Comparison of ENCODE assay signal across 25 cellular contexts in genomic region chr20:23509580-23509913, GRCh38. TPM values are rescaled to one million over a fixed set of nuclear protein-coding genes. Genes with fewer than 3 reads are reported as not detected.
DNase-seq lines count a peak whose midpoint lies in the region; ATAC-seq, FAIRE-seq and TF ChIP-seq lines count a peak whose summit lies in the region.
"Had no signal": no experiment of that assay in that cellular context is flagged by ENCODE, and none has a peak within 500 bp of the region (broad histone marks: within the 10 kb centered on the region; RNA-seq: fewer than 3 reads in every experiment).

No MANE protein-coding gene starts in this region.

- no peak overlapping the region for H3K4me2 ChIP-seq in H1 (ENCODE audit: insufficient read depth in 1 of 2, low read depth in 2 of 2, low read length in 2 of 2)
- peak overlapping the region; percentile 27 for H3K4me2 ChIP-seq in neural progenitor cell

- peak overlapping the region; percentile 98 for H2BK15ac ChIP-seq in H1 (ENCODE audit: low read length)

- H3K23me2 ChIP-seq in H1 (ENCODE audit: low read depth, low read length) = no peaks in the 10 kb centered on the region

- H4K20me1 ChIP-seq in H1 (replicated peaks in 1 of 2; ENCODE audit: control insufficient read depth in 1 of 2, insufficient read depth in 2 of 2, low read length in 2 of 2) (no peaks in the 10 kb centered on the region), neural progenitor cell (ENCODE audit: low read depth) (no peaks in the 10 kb centered on the region)

- no peak for FAIRE-seq in H1 (lab: Jason Lieb, UNC)
- FAIRE-seq: A204.1, G401.6, GM12892, GM18507 had no signal

- H2BK120ac ChIP-seq in H1 (replicated peaks; ENCODE audit: low read depth, low read length) = no peak overlapping the region

- peaks cover 1% of the 10 kb centered on the region for H3K9me3 Mint-ChIP-seq in neural progenitor cell
- H3K9me3 Mint-ChIP-seq: CD4-positive, CD25-positive, alpha-beta regulatory T cell; CD8-positive, alpha-beta memory T cell had no signal

- H3K36me3 Mint-ChIP-seq in neural progenitor cell = no peaks in the 10 kb centered on the region
- H3K36me3 Mint-ChIP-seq: CD4-positive, CD25-positive, alpha-beta regulatory T cell; CD8-positive, alpha-beta memory T cell had no signal

- H3K79me2 ChIP-seq in H1 (ENCODE audit: control insufficient read depth in 1 of 2, insufficient read depth in 2 of 2, low read length in 2 of 2) (no peaks in the 10 kb centered on the region), neural progenitor cell (ENCODE audit: low read depth) (no peaks in the 10 kb centered on the region)

- H3K4me1 Mint-ChIP-seq in neural progenitor cell = peaks cover 35% of the 10 kb centered on the region
- H3K4me1 Mint-ChIP-seq: CD4-positive, CD25-positive, alpha-beta regulatory T cell; CD8-positive, alpha-beta memory T cell had no signal

- TF ChIP-seq CTCF in H1 (IDR thresholded peaks at IDR 0.05; ENCODE audit: control extremely low read depth in 1 of 3, insufficient read depth in 1 of 3, low read depth in 1 of 3, low read length in 3 of 3) (no peak), fibroblast of mammary gland (conservative IDR thresholded peaks at IDR 0.05; ENCODE audit: control insufficient read depth, insufficient read depth, low read depth, low read length) (no peak), neural progenitor cell (IDR thresholded peaks at IDR 0.05) (no peak)

- 91% methylated on average over 5 of the region's 5 CpGs; no CpG with 5 or more reads in 1 of the 2 experiments for WGBS in H1 (ENCODE audit: extremely low coverage in 1 of 2, insufficient coverage in 1 of 2, insufficient read length in 1 of 2, insufficient replicate concordance in 2 of 2, low coverage in 1 of 2, low lambda C conversion rate in 2 of 2, missing lambda C conversion rate in 1 of 2), 2 experiments

- no peaks in the 10 kb centered on the region for H3K36me3 ChIP-seq in H1 (ENCODE audit: control insufficient read depth in 2 of 4, insufficient read depth in 4 of 4, low read length in 3 of 4)
- H3K36me3 ChIP-seq in neural progenitor cell = no peaks in the 10 kb centered on the region
- H3K36me3 ChIP-seq: BE2C had no signal

- POLR2A ChIA-PET in H1 (lab: Charles Lee; ENCODE audit: partially characterized antibody) = no interaction called here

- H3K27ac ChIP-seq in H1 (ENCODE audit: low read depth, low read length) (no peak overlapping the region), neural progenitor cell (no peak overlapping the region)

- H3K4ac ChIP-seq in H1 (replicated peaks; ENCODE audit: insufficient read length, low read depth, low read length) = no peak overlapping the region

- H2AK5ac ChIP-seq in H1 (ENCODE audit: low read depth, low read length) = peak overlapping the region; percentile 75; the same call in 1 of the 2 replicates

- no peaks in the 10 kb centered on the region for H3F3A ChIP-seq in neural progenitor cell (ENCODE audit: low read depth)

- peak overlapping the region; percentile 48 for H3K27ac Mint-ChIP-seq in neural progenitor cell
- H3K27ac Mint-ChIP-seq: CD4-positive, CD25-positive, alpha-beta regulatory T cell; CD8-positive, alpha-beta memory T cell had no signal

- no peak overlapping the region for H3K23ac ChIP-seq in H1 (ENCODE audit: insufficient read length)

- H3K9me3 ChIP-seq in H1 (ENCODE audit: insufficient read depth in 2 of 2, low read depth in 1 of 2, low read length in 1 of 2) (peaks cover 3 to 5% of the 10 kb centered on the region in 2 experiments; a peak in 2 of 4 replicates), neural progenitor cell (ENCODE audit: low read depth) (no peaks in the 10 kb centered on the region)
- H3K9me3 ChIP-seq: BE2C had no signal

- no peak for DNase-seq in H1 (ENCODE audit: low read depth in 1 of 2, low spot score in 2 of 2)
- peak; percentile 1 for DNase-seq in fibroblast of mammary gland (ENCODE audit: low read depth)
- DNase-seq in neural progenitor cell (ENCODE audit: low spot score) = no peak
- peak; percentile 72 for DNase-seq in renal cortical epithelial cell (ENCODE audit: low read depth)
- DNase-seq in hypothalamus (lab: John Stamatoyannopoulos, UW) = no peak
- DNase-seq in NCI-H1092 (lab: John Stamatoyannopoulos, UW) = no peak
- DNase-seq: ACHN; BE2C; C1 segment of cervical spinal cord; CD4-positive, CD25-positive, alpha-beta regulatory T cell; CD8-positive, alpha-beta memory T cell; COR-L47; DMS 273 treated with DMSO at 0.1 percent for 48 hours; DMS53; DND-41; EL; GOT3; H9 had no signal

- H2BK12ac ChIP-seq in H1 (ENCODE audit: low read depth, low read length) = peak overlapping the region; percentile 98; the same call in 1 of the 2 replicates

- CTCF ChIA-PET in H1 (lab: Charles Lee; ENCODE audit: partially characterized antibody) = interaction anchor here (0.7 to 1.4 kb wide), 6 partner anchors 7 to 68 kb away, joined by 3 to 5 read pairs (median 4); no protein-coding TSS in a partner anchor

- H3K18ac ChIP-seq in H1 (ENCODE audit: extremely low read depth, low read length) = peak overlapping the region; percentile 79; the same call in 1 of the 2 replicates

- H3K4me3 ChIP-seq in H1 (ENCODE audit: extremely low read depth in 1 of 4, insufficient read depth in 2 of 4, low read depth in 3 of 4, low read length in 4 of 4) (no peak overlapping the region), fibroblast of mammary gland (ENCODE audit: control insufficient read depth, low read depth, low read length) (no peak overlapping the region), neural progenitor cell (no peak overlapping the region)

- peak overlapping the region; percentile 67; the same call in 1 of the 2 replicates for H2BK5ac ChIP-seq in H1 (ENCODE audit: low read depth, low read length)

- TF ChIP-seq EP300 in H1 (IDR thresholded peaks at IDR 0.05; ENCODE audit: borderline replicate concordance in 1 of 2, low read depth in 2 of 2, low read length in 2 of 2) = no peak

- H3K27me3 ChIP-seq in H1 (replicated peaks in 1 of 4; ENCODE audit: control insufficient read depth in 3 of 4, extremely low read depth in 1 of 4, insufficient read depth in 3 of 4, low read length in 3 of 4) (peaks cover 0 to 3% (median 1%) of the 10 kb centered on the region in 4 experiments; a peak in 1 of 7 replicates), neural progenitor cell (no peaks in the 10 kb centered on the region)
- H3K27me3 ChIP-seq: BE2C had no signal

- ATAC-seq in GM18909 (IDR thresholded peaks at IDR 0.05; ENCODE audit: poor library complexity, unreplicated experiment) = no peak
- no peak for ATAC-seq in GM21360 (IDR thresholded peaks at IDR 0.05; ENCODE audit: unreplicated experiment)

- peak overlapping the region; percentile 37 for H4K91ac ChIP-seq in H1 (replicated peaks; ENCODE audit: insufficient read length, low read length)

- H2BK20ac ChIP-seq in H1 (ENCODE audit: low read length) = peak overlapping the region; percentile 91; the same call in 1 of the 2 replicates

- TF ChIP-seq RAD21 in H1 (IDR thresholded peaks at IDR 0.05 in 1 of 2, conservative IDR thresholded peaks at IDR 0.05 in 1 of 2; ENCODE audit: low read depth in 2 of 2, low read length in 2 of 2) = no peak

- peaks cover 8% of the 10 kb centered on the region for H3K27me3 Mint-ChIP-seq in neural progenitor cell (ENCODE audit: insufficient read depth, low read depth)

- no peak overlapping the region for H4K5ac ChIP-seq in H1 (ENCODE audit: insufficient read length, low read depth, low read length)

- no peak overlapping the region for H4K8ac ChIP-seq in H1 (ENCODE audit: extremely low read depth, insufficient read depth, low read length)

- H2AFZ ChIP-seq in H1 (ENCODE audit: low read length) = no peak overlapping the region
- H2AFZ ChIP-seq in neural progenitor cell (replicated peaks) = peak overlapping the region; percentile 63

- H3K56ac ChIP-seq in H1 (replicated peaks; ENCODE audit: insufficient read length, low read depth, low read length) = no peak overlapping the region

- H3K79me1 ChIP-seq in H1 (ENCODE audit: low read depth, low read length) = no peaks in the 10 kb centered on the region

- H3K4me1 ChIP-seq in H1 (replicated peaks in 1 of 4; ENCODE audit: control insufficient read depth in 3 of 4, insufficient read depth in 4 of 4, low read length in 3 of 4) (peaks cover 0 to 15% (median 6%) of the 10 kb centered on the region in 4 experiments; a peak in 6 of 7 replicates), neural progenitor cell (peaks cover 22% of the 10 kb centered on the region)
- H3K4me1 ChIP-seq: BE2C had no signal

- H3K4me3 Mint-ChIP-seq in neural progenitor cell = no peak overlapping the region
- H3K4me3 Mint-ChIP-seq: CD4-positive, CD25-positive, alpha-beta regulatory T cell; CD8-positive, alpha-beta memory T cell; H9 had no signal

- H3K9ac ChIP-seq in H1 (replicated peaks in 1 of 4; ENCODE audit: extremely low read depth in 1 of 4, low read depth in 3 of 4, low read length in 3 of 4) = no peak overlapping the region
- no peak overlapping the region for H3K9ac ChIP-seq in neural progenitor cell

- no peak overlapping the region for H3K14ac ChIP-seq in H1 (ENCODE audit: insufficient read length)

- TF ChIP-seq POLR2A in H1 (IDR thresholded peaks at IDR 0.05; ENCODE audit: control extremely low read depth in 1 of 2, low read depth in 2 of 2, low read length in 2 of 2) = no peak

RNA-seq across cellular contexts. Expression of gene CST8, which starts 18.6 kb away (rescaled TPM):
- total RNA-seq in H1 (2021; fragmentation: NEBNext Ultra II Directional; extraction: Animal tissue kit (Norgen Biotek cat#: 25700)) = not detected in 2 replicates
- not detected in 2 replicates for polyA plus RNA-seq in H1 (2011; rRNA removed)
- polyA plus RNA-seq in H1 (2011; cell fraction: cytosol; rRNA removed) = not detected
- not detected for polyA plus RNA-seq in H1 (2011; cell fraction: nucleus; rRNA removed)
- not detected in 4 replicates for polyA plus RNA-seq in H1 (2012, experiment 1 of 2)
- polyA plus RNA-seq in H1 (2012, experiment 2 of 2) = not detected
- not detected for polyA plus RNA-seq in H1 (2013, experiment 1 of 2)
- polyA plus RNA-seq in H1 (2013, experiment 2 of 2) = not detected
- polyA minus RNA-seq in H1 (2011; rRNA and poly(A)+ RNA removed) = not detected in 2 replicates
- not detected for polyA minus RNA-seq in H1 (2011; cell fraction: cytosol; rRNA and poly(A)+ RNA removed)
- polyA minus RNA-seq in H1 (2011; cell fraction: nucleus; rRNA and poly(A)+ RNA removed) = not detected
- total RNA-seq in neural progenitor cell (ENCODE audit: low replicate concordance) (not detected in 2 replicates), renal cortical epithelial cell (not detected in 2 replicates)
- total RNA-seq: CD4-positive, CD25-positive, alpha-beta regulatory T cell; CD8-positive, alpha-beta memory T cell; H9; HT-29 had no signal
- polyA plus RNA-seq: CD4-positive, CD25-positive, alpha-beta regulatory T cell; CD8-positive, alpha-beta memory T cell had no signal

RNA-seq across cellular contexts. Expression of gene CST11, which starts 56.9 kb away (rescaled TPM):
- not detected in 2 replicates for total RNA-seq in H1 (2021; fragmentation: NEBNext Ultra II Directional; extraction: Animal tissue kit (Norgen Biotek cat#: 25700))
- polyA plus RNA-seq in H1 (2011; rRNA removed) = 0.72 and 2.0 TPM in 2 replicates
- 1.2 TPM for polyA plus RNA-seq in H1 (2011; cell fraction: cytosol; rRNA removed)
- 0.81 TPM for polyA plus RNA-seq in H1 (2011; cell fraction: nucleus; rRNA removed)
- polyA plus RNA-seq in H1 (2012, experiment 1 of 2) = 0.79 to 2.8 TPM (median 2.4 TPM) in 4 replicates
- polyA plus RNA-seq in H1 (2012, experiment 2 of 2) = not detected
- not detected for polyA plus RNA-seq in H1 (2013, experiment 1 of 2)
- polyA plus RNA-seq in H1 (2013, experiment 2 of 2) = 0.22 TPM
- not detected in 2 replicates for polyA minus RNA-seq in H1 (2011; rRNA and poly(A)+ RNA removed)
- not detected for polyA minus RNA-seq in H1 (2011; cell fraction: cytosol; rRNA and poly(A)+ RNA removed)
- polyA minus RNA-seq in H1 (2011; cell fraction: nucleus; rRNA and poly(A)+ RNA removed) = not detected
- total RNA-seq in neural progenitor cell (ENCODE audit: low replicate concordance) (not detected in 2 replicates), renal cortical epithelial cell (not detected in 2 replicates)
- total RNA-seq: CD4-positive, CD25-positive, alpha-beta regulatory T cell; CD8-positive, alpha-beta memory T cell; H9; HT-29 had no signal
- polyA plus RNA-seq: CD4-positive, CD25-positive, alpha-beta regulatory T cell; CD8-positive, alpha-beta memory T cell had no signal

RNA-seq across cellular contexts. Expression of gene CST9L, which starts 58.7 kb away (rescaled TPM):
- total RNA-seq in H1 (2021; fragmentation: NEBNext Ultra II Directional; extraction: Animal tissue kit (Norgen Biotek cat#: 25700)) = not detected in 2 replicates
- not detected in 2 replicates for polyA plus RNA-seq in H1 (2011; rRNA removed)
- polyA plus RNA-seq in H1 (2011; cell fraction: cytosol; rRNA removed) = not detected
- polyA plus RNA-seq in H1 (2011; cell fraction: nucleus; rRNA removed) = not detected
- polyA plus RNA-seq in H1 (2012, experiment 1 of 2) = not detected in 4 replicates
- not detected for polyA plus RNA-seq in H1 (2012, experiment 2 of 2)
- polyA plus RNA-seq in H1 (2013, experiment 1 of 2) = not detected
- polyA plus RNA-seq in H1 (2013, experiment 2 of 2) = not detected
- polyA minus RNA-seq in H1 (2011; rRNA and poly(A)+ RNA removed) = not detected in 2 replicates
- polyA minus RNA-seq in H1 (2011; cell fraction: cytosol; rRNA and poly(A)+ RNA removed) = not detected
- polyA minus RNA-seq in H1 (2011; cell fraction: nucleus; rRNA and poly(A)+ RNA removed) = not detected
- total RNA-seq in neural progenitor cell (ENCODE audit: low replicate concordance) = not detected in 2 replicates
- total RNA-seq in renal cortical epithelial cell = not detected in 2 replicates
- total RNA-seq: CD4-positive, CD25-positive, alpha-beta regulatory T cell; CD8-positive, alpha-beta memory T cell; H9; HT-29 had no signal
- polyA plus RNA-seq: CD4-positive, CD25-positive, alpha-beta regulatory T cell; CD8-positive, alpha-beta memory T cell had no signal

Comparison
In these comparisons a context has a peak if more than half of its experiments do, and no peak if none do; other contexts are left out.
1. DNase-seq: peak in fibroblast of mammary gland (single experiment) and renal cortical epithelial cell (single experiment); none in H1 (0 of 2), neural progenitor cell (single experiment), hypothalamus (0 of 51) and NCI-H1092 (single experiment).